In genomic region chr11:1515082-1516060, GRCh38 we compare ENCODE assay signal across 8 cellular contexts. TPM values are rescaled to one million over a fixed set of nuclear protein-coding genes. Genes with fewer than 3 reads are reported as not detected.
DNase-seq lines count a peak whose midpoint lies in the region; ATAC-seq, FAIRE-seq and TF ChIP-seq lines count a peak whose summit lies in the region.

No MANE protein-coding gene starts in this region.

- CTCF ChIA-PET in activated CD4-positive, alpha-beta T cell treated with anti-CD3 and anti-CD28 coated beads, Interleukin-2, amount 10 ng/mL, durations not matched to agents 7 days and 5 days (lab: Charles Lee) = interaction anchor here (0.9 to 1.5 kb wide), 5 partner anchors 9 to 313 kb away, joined by 3 to 5 read pairs (median 3); no protein-coding TSS in a partner anchor
- CTCF ChIA-PET in HepG2 (lab: Yijun Ruan, JAX; ENCODE audit: low intra/inter-chr PET ratio, low total read pairs) = interaction anchor here (1.2 to 1.7 kb wide), 3 partner anchors 222 to 400 kb away, joined by 3 to 11 read pairs (median 9); no protein-coding TSS in a partner anchor

- 37% methylated on average over 9 of the region's 36 CpGs for WGBS in HepG2 (ENCODE audit: low lambda C conversion rate)

- no peak overlapping the region for H3K4me3 Mint-ChIP-seq in activated CD4-positive, alpha-beta T cell treated with anti-CD3 and anti-CD28 coated beads, Interleukin-2, amount 10 ng/mL, durations not matched to agents 7 days and 5 days
- H3K4me3 Mint-ChIP-seq in chondrocyte (ENCODE audit: unreplicated experiment) = no peak overlapping the region

- H3K79me2 ChIP-seq in HepG2 (ENCODE audit: insufficient read depth, low read length) = peaks cover 2% of the 10 kb centered on the region

- no peak overlapping the region for H3K4me2 ChIP-seq in HepG2 (ENCODE audit: low read depth, low read length)

- POLR2A ChIA-PET in activated CD4-positive, alpha-beta T cell treated with anti-CD3 and anti-CD28 coated beads, Interleukin-2, amount 10 ng/mL, durations not matched to agents 7 days and 5 days (lab: Charles Lee) = no interaction called here
- POLR2A ChIA-PET in HepG2 (lab: Yijun Ruan, JAX) = interaction anchor here (1.1 kb wide), 1 partner anchor 313 kb away, joined by 3 read pairs; no protein-coding TSS in a partner anchor

- no peaks in the 10 kb centered on the region for H3K36me3 ChIP-seq in HepG2 (replicated peaks in 1 of 2; ENCODE audit: control insufficient read depth in 1 of 2, insufficient read depth in 2 of 2, low read length in 2 of 2)

- TF ChIP-seq EP300 in HepG2 (IDR thresholded peaks at IDR 0.05; ENCODE audit: low read depth in 2 of 2, low read length in 2 of 2) = no peak
- no peak for TF ChIP-seq EP300 in HepG2 (CRISPR knock-in tag; IDR thresholded peaks at IDR 0.05; ENCODE audit: borderline replicate concordance)

- H2AFZ ChIP-seq in HepG2 (ENCODE audit: low read length) = no peak overlapping the region

- in situ Hi-C loops in HepG2 (cut with HindIII; ENCODE audit: extremely low pct_ligation_motif_present, low pct_unique_long_range_greater_than_20kb) = no loop called here

- no peaks in the 10 kb centered on the region for H3K27me3 Mint-ChIP-seq in activated CD4-positive, alpha-beta T cell treated with anti-CD3 and anti-CD28 coated beads, Interleukin-2, amount 10 ng/mL, durations not matched to agents 7 days and 5 days
- H3K27me3 Mint-ChIP-seq in chondrocyte (ENCODE audit: low read depth) = no peaks in the 10 kb centered on the region

- TF ChIP-seq RAD21 in HepG2 (CRISPR knock-in tag; IDR thresholded peaks at IDR 0.05) = peak; percentile 92

- H3K4me1 Mint-ChIP-seq in activated CD4-positive, alpha-beta T cell treated with anti-CD3 and anti-CD28 coated beads, Interleukin-2, amount 10 ng/mL, durations not matched to agents 7 days and 5 days = peaks cover 19% of the 10 kb centered on the region
- peaks cover 25% of the 10 kb centered on the region for H3K4me1 Mint-ChIP-seq in chondrocyte (ENCODE audit: low read depth)

- H4K20me1 ChIP-seq in HepG2 (ENCODE audit: insufficient read depth, low read length) = peaks cover 56% of the 10 kb centered on the region

- BruUV-seq in HepG2 (replicated peaks; lab: Mats Ljungman, UMichigan) = no TSS peak

- no peaks in the 10 kb centered on the region for H3K36me3 Mint-ChIP-seq in activated CD4-positive, alpha-beta T cell treated with anti-CD3 and anti-CD28 coated beads, Interleukin-2, amount 10 ng/mL, durations not matched to agents 7 days and 5 days (ENCODE audit: low read depth)
- H3K36me3 Mint-ChIP-seq in chondrocyte (ENCODE audit: low read depth) = no peaks in the 10 kb centered on the region

- H3K4me1 ChIP-seq in HepG2 (ENCODE audit: insufficient read depth, low read length) = no peaks in the 10 kb centered on the region

- H3K27ac ChIP-seq in HepG2 (ENCODE audit: extremely low read length, insufficient read depth, low read length) = no peak overlapping the region

- ATAC-seq in HepG2 (peak; percentile 94), GM21367 (IDR thresholded peaks at IDR 0.05; ENCODE audit: unreplicated experiment) (no peak)

- H3K9me3 Mint-ChIP-seq in activated CD4-positive, alpha-beta T cell treated with anti-CD3 and anti-CD28 coated beads, Interleukin-2, amount 10 ng/mL, durations not matched to agents 7 days and 5 days = no peaks in the 10 kb centered on the region
- no peaks in the 10 kb centered on the region for H3K9me3 Mint-ChIP-seq in chondrocyte (ENCODE audit: low read depth)

- TF ChIP-seq CTCF in chondrocyte (IDR thresholded peaks at IDR 0.05) = peak; percentile 94
- TF ChIP-seq CTCF in HepG2 (CRISPR knock-in tag; IDR thresholded peaks at IDR 0.05) = peak; percentile 98

- intact Hi-C loops in HepG2 (cut with micrococcal nuclease; ENCODE audit: unreplicated experiment) = loop anchor here (2.0 kb wide), 1 partner anchor 313 kb away; no protein-coding TSS in a partner anchor

- no peak overlapping the region for H3K27ac Mint-ChIP-seq in activated CD4-positive, alpha-beta T cell treated with anti-CD3 and anti-CD28 coated beads, Interleukin-2, amount 10 ng/mL, durations not matched to agents 7 days and 5 days
- no peak overlapping the region for H3K27ac Mint-ChIP-seq in chondrocyte (ENCODE audit: unreplicated experiment)

- no peaks in the 10 kb centered on the region for H3K27me3 ChIP-seq in HepG2 (ENCODE audit: control insufficient read depth in 1 of 2, insufficient read depth in 2 of 2, low read length in 2 of 2)

- no peak for TF ChIP-seq POLR2A in HepG2 (IDR thresholded peaks at IDR 0.05; ENCODE audit: insufficient read depth in 1 of 2, low read depth in 2 of 2, low read length in 2 of 2)

- H3K9me3 ChIP-seq in HepG2 (ENCODE audit: low read length) = no peaks in the 10 kb centered on the region

- no peak for FAIRE-seq in HepG2 (lab: Jason Lieb, UNC)

- peak; percentile 39 for DNase-seq in NCI-H510A treated with DMSO at 0.1 percent for 48 hours (lab: John Stamatoyannopoulos, UW)
- DNase-seq in NCI-H510A (lab: John Stamatoyannopoulos, UW) = no peak
- DNase-seq in NCI-H2196 treated with DMSO at 0.1 percent for 48 hours (lab: John Stamatoyannopoulos, UW; ENCODE audit: unreplicated experiment) = peak; percentile 15
- DNase-seq in activated CD4-positive, alpha-beta T cell treated with anti-CD3 and anti-CD28 coated beads, Interleukin-2, amount 10 ng/mL, durations not matched to agents 7 days and 5 days = peak; percentile 64
- DNase-seq in chondrocyte (ENCODE audit: low spot score) = peak; percentile 88
- DNase-seq in HepG2 (ENCODE audit: low spot score) = peak; percentile 23
- DNase-seq in stimulated activated CD4-positive, alpha-beta T cell treated with anti-CD3 and anti-CD28 coated beads, Interleukin-4, amount 100 ng/mL, for 1 hour = peak; percentile 81

- no peak overlapping the region for H3K4me3 ChIP-seq in HepG2 (replicated peaks in 1 of 3; ENCODE audit: insufficient read depth in 1 of 3, low read depth in 2 of 3, low read length in 3 of 3)

- no peak overlapping the region for H3K9ac ChIP-seq in HepG2 (ENCODE audit: insufficient read depth, low read depth, low read length)

TF ChIP-seq in HepG2, 621 proteins besides CTCF, POLR2A, EP300 and RAD21 (continues in another document):
- peak; percentile 75 for TF ChIP-seq KDM2A (CRISPR knock-in tag; IDR thresholded peaks at IDR 0.05; ENCODE audit: borderline replicate concordance, low read depth)

RNA-seq across cellular contexts. Expression of gene MOB2, which starts 28.8 kb away (rescaled TPM):
- 10 to 100 TPM; 45.1 to 45.4 TPM for total RNA-seq in activated CD4-positive, alpha-beta T cell treated with anti-CD3 and anti-CD28 coated beads, Interleukin-2, amount 10 ng/mL, durations not matched to agents 7 days and 5 days
- total RNA-seq in chondrocyte = 24.9 to 28.0 TPM (median 26.9 TPM) in 3 replicates
- 21.8 and 22.3 TPM in 2 replicates for total RNA-seq in HepG2 (2016; rRNA removed; fragmentation: Illumina TruSeq; extraction: Trizol)
- total RNA-seq in HepG2 (2016; cell fraction: cytosol; rRNA removed; fragmentation: Illumina TruSeq; extraction: Trizol; ENCODE audit: low read depth) = 10.4 and 12.3 TPM in 2 replicates
- total RNA-seq in HepG2 (2016; cell fraction: insoluble cytoplasmic fraction; rRNA removed; fragmentation: Illumina TruSeq; extraction: Trizol) = 21.2 and 23.8 TPM in 2 replicates
- total RNA-seq in HepG2 (2016; cell fraction: membrane; rRNA removed; fragmentation: Illumina TruSeq; extraction: Trizol) = 16.9 and 20.1 TPM in 2 replicates
- 12.2 and 12.9 TPM in 2 replicates for total RNA-seq in HepG2 (2016; cell fraction: nucleus; rRNA removed; fragmentation: Illumina TruSeq; extraction: Trizol)
- 27.7 and 37.6 TPM in 2 replicates for polyA plus RNA-seq in HepG2 (2011; rRNA removed)
- 24.6 and 33.1 TPM in 2 replicates for polyA plus RNA-seq in HepG2 (2011; cell fraction: cytosol; rRNA removed)
- polyA plus RNA-seq in HepG2 (2011; cell fraction: nucleus; rRNA removed) = 72.4 and 74.8 TPM in 2 replicates
- polyA plus RNA-seq in HepG2 (2012) = 15.8 and 25.3 TPM in 2 replicates
- 8.6 and 10.0 TPM in 2 replicates for polyA plus RNA-seq in HepG2 (2016; cell fraction: cytosol; fragmentation: Illumina TruSeq; extraction: Trizol; ENCODE audit: low read depth)
- polyA plus RNA-seq in HepG2 (2016; cell fraction: insoluble cytoplasmic fraction; fragmentation: Illumina TruSeq; extraction: Trizol; ENCODE audit: low read depth) = 23.8 and 24.4 TPM in 2 replicates
- 15.0 and 16.7 TPM in 2 replicates for polyA plus RNA-seq in HepG2 (2016; cell fraction: membrane; fragmentation: Illumina TruSeq; extraction: Trizol; ENCODE audit: low read depth)
- polyA plus RNA-seq in HepG2 (2016; cell fraction: nucleus; fragmentation: Illumina TruSeq; extraction: Trizol; ENCODE audit: insufficient read depth, low read depth) = 23.4 and 24.8 TPM in 2 replicates
- polyA minus RNA-seq in HepG2 (2011; rRNA and poly(A)+ RNA removed; ENCODE audit: low replicate concordance) = 21.3 and 36.0 TPM in 2 replicates
- 7.4 and 16.7 TPM in 2 replicates for polyA minus RNA-seq in HepG2 (2011; cell fraction: cytosol; rRNA and poly(A)+ RNA removed)
- 8.7 and 9.8 TPM in 2 replicates for polyA minus RNA-seq in HepG2 (2011; cell fraction: nucleus; rRNA and poly(A)+ RNA removed)

RNA-seq across cellular contexts. Expression of gene DUSP8, which starts 56.7 kb away (rescaled TPM):
- under 1 TPM; 0.22 to 0.23 TPM for total RNA-seq in activated CD4-positive, alpha-beta T cell treated with anti-CD3 and anti-CD28 coated beads, Interleukin-2, amount 10 ng/mL, durations not matched to agents 7 days and 5 days
- total RNA-seq in chondrocyte = 6.9 to 12.6 TPM (median 12.1 TPM) in 3 replicates
- total RNA-seq in HepG2 (2016; rRNA removed; fragmentation: Illumina TruSeq; extraction: Trizol) = 0.95 and 1.8 TPM in 2 replicates
- 0.30 and 0.62 TPM in 2 replicates for total RNA-seq in HepG2 (2016; cell fraction: cytosol; rRNA removed; fragmentation: Illumina TruSeq; extraction: Trizol; ENCODE audit: low read depth)
- total RNA-seq in HepG2 (2016; cell fraction: insoluble cytoplasmic fraction; rRNA removed; fragmentation: Illumina TruSeq; extraction: Trizol) = 1.1 and 2.2 TPM in 2 replicates
- 1.2 and 1.3 TPM in 2 replicates for total RNA-seq in HepG2 (2016; cell fraction: membrane; rRNA removed; fragmentation: Illumina TruSeq; extraction: Trizol)
- total RNA-seq in HepG2 (2016; cell fraction: nucleus; rRNA removed; fragmentation: Illumina TruSeq; extraction: Trizol) = 1.1 and 1.3 TPM in 2 replicates
- 8.0 and 15.4 TPM in 2 replicates for polyA plus RNA-seq in HepG2 (2011; rRNA removed)
- 7.3 and 9.2 TPM in 2 replicates for polyA plus RNA-seq in HepG2 (2011; cell fraction: cytosol; rRNA removed)
- polyA plus RNA-seq in HepG2 (2011; cell fraction: nucleus; rRNA removed) = 11.7 and 12.2 TPM in 2 replicates
- 13.2 and 23.6 TPM in 2 replicates for polyA plus RNA-seq in HepG2 (2012)
- 0.49 and 1.5 TPM in 2 replicates for polyA plus RNA-seq in HepG2 (2016; cell fraction: cytosol; fragmentation: Illumina TruSeq; extraction: Trizol; ENCODE audit: low read depth)
- 3.4 and 4.9 TPM in 2 replicates for polyA plus RNA-seq in HepG2 (2016; cell fraction: insoluble cytoplasmic fraction; fragmentation: Illumina TruSeq; extraction: Trizol; ENCODE audit: low read depth)
- polyA plus RNA-seq in HepG2 (2016; cell fraction: membrane; fragmentation: Illumina TruSeq; extraction: Trizol; ENCODE audit: low read depth) = 2.0 and 2.8 TPM in 2 replicates
- 5.9 and 6.8 TPM in 2 replicates for polyA plus RNA-seq in HepG2 (2016; cell fraction: nucleus; fragmentation: Illumina TruSeq; extraction: Trizol; ENCODE audit: insufficient read depth, low read depth)
- polyA minus RNA-seq in HepG2 (2011; rRNA and poly(A)+ RNA removed; ENCODE audit: low replicate concordance) = 5.4 and 14.1 TPM in 2 replicates
- polyA minus RNA-seq in HepG2 (2011; cell fraction: cytosol; rRNA and poly(A)+ RNA removed) = 4.0 and 5.3 TPM in 2 replicates
- 0.90 and 3.0 TPM in 2 replicates for polyA minus RNA-seq in HepG2 (2011; cell fraction: nucleus; rRNA and poly(A)+ RNA removed)
